ENCODE assay signal across 20 cellular contexts in the genomic region with DNA sequence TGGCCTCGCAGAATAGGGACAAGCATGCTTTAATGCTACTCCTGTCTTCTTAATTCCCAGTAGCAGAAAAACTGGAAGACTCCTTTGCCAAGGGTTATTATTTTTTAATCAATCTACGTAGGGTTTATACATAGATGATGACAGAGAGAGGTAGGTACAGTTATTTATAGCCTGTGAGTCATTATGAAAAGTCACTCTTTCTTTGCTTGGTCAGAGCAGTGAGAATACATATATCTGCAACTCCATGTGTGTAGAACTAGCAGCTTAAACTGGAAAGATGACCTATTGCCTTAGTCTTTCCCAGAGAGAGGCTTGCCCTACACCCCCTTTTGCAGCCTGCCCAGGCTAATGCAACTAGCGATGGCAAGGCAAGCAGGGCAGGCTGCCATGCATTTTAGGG.
A peak's percentile ranks its signal among the peaks of the same experiment; 100 is the strongest.
DNase-seq lines count a peak whose midpoint lies in the region; ATAC-seq and TF ChIP-seq lines count a peak whose summit lies in the region.
"Had no signal": no experiment of that assay in that cellular context is flagged by ENCODE, and none has a peak within 500 bp of the region (broad histone marks: within the 10 kb centered on the region; RNA-seq: fewer than 3 reads in every experiment).

No MANE protein-coding gene starts in this region.

- H3K4me1 Mint-ChIP-seq in natural killer cell: no peaks in the 10 kb centered on the region
- H3K4me1 Mint-ChIP-seq: activated naive CD8-positive, alpha-beta T cell treated with anti-CD3 and anti-CD28 coated beads, Interleukin-2, amount 10 ng/mL, durations not matched to agents 7 days and 5 days; IgD-negative memory B cell; naive B cell; stimulated activated effector memory CD8-positive, alpha-beta T cell treated with anti-CD3 and anti-CD28 coated beads, Interleukin-12 subunit alpha, Interleukin-12 subunit beta, amount 100 ng/mL, for 72 hours had no signal

- no peak overlapping the region for H3K27ac Mint-ChIP-seq in natural killer cell
- H3K27ac Mint-ChIP-seq: activated naive CD8-positive, alpha-beta T cell treated with anti-CD3 and anti-CD28 coated beads, Interleukin-2, amount 10 ng/mL, durations not matched to agents 7 days and 5 days; dendritic cell treated with granulocyte-macrophage colony-stimulating factor and Interleukin-4, amounts not matched to agents 40 ng/mL and 50 ng/mL, for 4 days; IgD-negative memory B cell; naive B cell; stimulated activated effector memory CD8-positive, alpha-beta T cell treated with anti-CD3 and anti-CD28 coated beads, Interleukin-12 subunit alpha, Interleukin-12 subunit beta, amount 100 ng/mL, for 72 hours had no signal

- no peak overlapping the region for H3K4me3 Mint-ChIP-seq in natural killer cell
- H3K4me3 Mint-ChIP-seq: activated naive CD8-positive, alpha-beta T cell treated with anti-CD3 and anti-CD28 coated beads, Interleukin-2, amount 10 ng/mL, durations not matched to agents 7 days and 5 days; dendritic cell treated with granulocyte-macrophage colony-stimulating factor and Interleukin-4, amounts not matched to agents 40 ng/mL and 50 ng/mL, for 4 days; IgD-negative memory B cell; naive B cell; stimulated activated effector memory CD8-positive, alpha-beta T cell treated with anti-CD3 and anti-CD28 coated beads, Interleukin-12 subunit alpha, Interleukin-12 subunit beta, amount 100 ng/mL, for 72 hours had no signal

- ATAC-seq in GM18867 (IDR thresholded peaks at IDR 0.05; ENCODE audit: unreplicated experiment) (peak; percentile 82), HG03066 (IDR thresholded peaks at IDR 0.05; ENCODE audit: low read depth, unreplicated experiment) (peak; percentile 58), GM19455 (IDR thresholded peaks at IDR 0.05; ENCODE audit: unreplicated experiment) (no peak), natural killer cell (no peak)
- ATAC-seq: activated CD4-positive, CD25-positive, alpha-beta regulatory T cell treated with anti-CD3 and anti-CD28 coated beads, Interleukin-2, amount 50 U/mL, for 24 hours; stimulated activated effector memory CD8-positive, alpha-beta T cell treated with anti-CD3 and anti-CD28 coated beads, Interleukin-12 subunit alpha, Interleukin-12 subunit beta, amount 100 ng/mL, for 72 hours had no signal

- WGBS in smooth muscle cell (ENCODE audit: low lambda C conversion rate): 70% methylated on average over 3 of the region's 3 CpGs

- no peaks in the 10 kb centered on the region for H3K27me3 ChIP-seq in smooth muscle cell (ENCODE audit: low read depth)
- H3K27me3 ChIP-seq: esophagus squamous epithelium, uterus had no signal

- no peaks in the 10 kb centered on the region for H3F3A ChIP-seq in smooth muscle cell (ENCODE audit: low read depth)

- no peaks in the 10 kb centered on the region for H3K36me3 ChIP-seq in smooth muscle cell (ENCODE audit: low read depth)
- H3K36me3 ChIP-seq: esophagus squamous epithelium, left ventricle myocardium inferior, uterus had no signal

- no peak overlapping the region for H3K4me2 ChIP-seq in smooth muscle cell

- H3K4me3 ChIP-seq in smooth muscle cell: no peak overlapping the region
- H3K4me3 ChIP-seq: esophagus squamous epithelium, left ventricle myocardium inferior, uterus had no signal

- no peaks in the 10 kb centered on the region for H3K79me2 ChIP-seq in smooth muscle cell (ENCODE audit: low read depth)

- DNase-seq in smooth muscle cell (lab: John Stamatoyannopoulos, UW; ENCODE audit: unreplicated experiment) (no peak), natural killer cell (no peak), HuH-7.5 (ENCODE audit: low spot score) (no peak)
- DNase-seq: activated CD8-positive, alpha-beta memory T cell treated with anti-CD3 and anti-CD28 coated beads, Interleukin-2, amount 50 U/mL, for 4 hours; activated naive CD8-positive, alpha-beta T cell treated with anti-CD3 and anti-CD28 coated beads, Interleukin-2, amount 10 ng/mL, durations not matched to agents 7 days and 5 days; DMS79 treated with DMSO at 0.1 percent for 48 hours; esophagus squamous epithelium; left ventricle myocardium inferior; naive B cell; NCI-H1105; stimulated activated CD4-positive, alpha-beta T cell treated with anti-CD3 and anti-CD28 coated beads, Interleukin-4, amount 100 ng/mL, for 24 hours; uterus had no signal

- no peaks in the 10 kb centered on the region for H3K4me1 ChIP-seq in smooth muscle cell (ENCODE audit: low read depth)
- H3K4me1 ChIP-seq: left ventricle myocardium inferior, uterus had no signal

- no peak for TF ChIP-seq CTCF in smooth muscle cell (IDR thresholded peaks at IDR 0.05; ENCODE audit: borderline replicate concordance, insufficient read depth, poor library complexity, severe bottlenecking)
- no peak for TF ChIP-seq CTCF in natural killer cell (IDR thresholded peaks at IDR 0.05)

- no peak overlapping the region for H3K9ac ChIP-seq in smooth muscle cell (ENCODE audit: low read depth)

- no peaks in the 10 kb centered on the region for H3K36me3 Mint-ChIP-seq in natural killer cell
- H3K36me3 Mint-ChIP-seq: activated naive CD8-positive, alpha-beta T cell treated with anti-CD3 and anti-CD28 coated beads, Interleukin-2, amount 10 ng/mL, durations not matched to agents 7 days and 5 days; naive B cell; stimulated activated effector memory CD8-positive, alpha-beta T cell treated with anti-CD3 and anti-CD28 coated beads, Interleukin-12 subunit alpha, Interleukin-12 subunit beta, amount 100 ng/mL, for 72 hours had no signal

- peaks cover 17% of the 10 kb centered on the region in 2 donors for H3K9me3 Mint-ChIP-seq in natural killer cell
- H3K9me3 Mint-ChIP-seq: dendritic cell treated with granulocyte-macrophage colony-stimulating factor and Interleukin-4, amounts not matched to agents 40 ng/mL and 50 ng/mL, for 4 days had no signal

- H4K20me1 ChIP-seq in smooth muscle cell (ENCODE audit: low read depth): no peaks in the 10 kb centered on the region

- no peaks in the 10 kb centered on the region for H3K9me3 ChIP-seq in smooth muscle cell (replicated peaks; ENCODE audit: low read depth)
- H3K9me3 ChIP-seq: esophagus squamous epithelium, uterus had no signal

- no peak overlapping the region for H2AFZ ChIP-seq in smooth muscle cell (ENCODE audit: low read depth)

- intact Hi-C loops in natural killer cell (cut with micrococcal nuclease): no loop called here

- H3K27ac ChIP-seq in angular gyrus (ENCODE audit: low read depth, low read length) (peak overlapping the region; percentile 4), smooth muscle cell (ENCODE audit: low read depth) (peak overlapping the region; percentile 61)
- H3K27ac ChIP-seq: esophagus squamous epithelium, left ventricle myocardium inferior, uterus had no signal

- no peaks in the 10 kb centered on the region for H3K27me3 Mint-ChIP-seq in natural killer cell (ENCODE audit: low read depth in 2 of 2)
- H3K27me3 Mint-ChIP-seq: activated naive CD8-positive, alpha-beta T cell treated with anti-CD3 and anti-CD28 coated beads, Interleukin-2, amount 10 ng/mL, durations not matched to agents 7 days and 5 days; dendritic cell treated with granulocyte-macrophage colony-stimulating factor and Interleukin-4, amounts not matched to agents 40 ng/mL and 50 ng/mL, for 4 days; IgD-negative memory B cell; naive B cell had no signal

Comparison
In these comparisons a context has a peak if more than half of its experiments do, and no peak if none do; other contexts are left out.
1. ATAC-seq: peak in GM18867 (single experiment) and HG03066 (single experiment); none in GM19455 (single experiment) and natural killer cell (0 of 3).